In genomic region chrX:135384161-135384836, GRCh38 we compare ENCODE assay signal across 9 cellular contexts.
A peak's percentile ranks its signal among the peaks of the same experiment; 100 is the strongest.
DNase-seq lines count a peak whose midpoint lies in the region; ATAC-seq lines count a peak whose summit lies in the region.
"Had no signal": no experiment of that assay in that cellular context is flagged by ENCODE, and none has a peak within 500 bp of the region (broad histone marks: within the 10 kb centered on the region; RNA-seq: fewer than 3 reads in every experiment).

No MANE protein-coding gene starts in this region.

- ATAC-seq in HG02678 (IDR thresholded peaks at IDR 0.05; ENCODE audit: unreplicated experiment): peak; percentile 69
- no peak for ATAC-seq in GM21723 (IDR thresholded peaks at IDR 0.05; ENCODE audit: unreplicated experiment)
- ATAC-seq in HG02588 (IDR thresholded peaks at IDR 0.05; ENCODE audit: unreplicated experiment): no peak

- peaks cover 6% of the 10 kb centered on the region for H3K36me3 Mint-ChIP-seq in activated naive CD4-positive, alpha-beta T cell treated with anti-CD3 and anti-CD28 coated beads, Interleukin-2, amount 10 ng/mL, durations not matched to agents 7 days and 5 days

- DNase-seq in T-helper 2 cell (peak in 3 of 5 experiments; percentile 29 to 94 (median 61)), superior temporal gyrus (ENCODE audit: extremely low spot score) (no peak)
- DNase-seq in activated naive CD4-positive, alpha-beta T cell treated with anti-CD3 and anti-CD28 coated beads, Interleukin-2, amount 10 ng/mL, durations not matched to agents 7 days and 5 days: peak; percentile 62
- DNase-seq in stimulated activated CD4-positive, alpha-beta T cell treated with anti-CD3 and anti-CD28 coated beads, Interleukin-4, amount 100 ng/mL, for 4 hours: peak; percentile 3 to 27
- DNase-seq: MG63, SHP77 had no signal

- H3K27me3 Mint-ChIP-seq in activated naive CD4-positive, alpha-beta T cell treated with anti-CD3 and anti-CD28 coated beads, Interleukin-2, amount 10 ng/mL, durations not matched to agents 7 days and 5 days: no peaks in the 10 kb centered on the region

- CTCF ChIA-PET in activated naive CD4-positive, alpha-beta T cell treated with anti-CD3 and anti-CD28 coated beads, Interleukin-2, amount 10 ng/mL, durations not matched to agents 7 days and 5 days (lab: Charles Lee): no interaction called here

- H3K27ac Mint-ChIP-seq in activated naive CD4-positive, alpha-beta T cell treated with anti-CD3 and anti-CD28 coated beads, Interleukin-2, amount 10 ng/mL, durations not matched to agents 7 days and 5 days: peak overlapping the region; percentile 96

- no peaks in the 10 kb centered on the region for H3K9me3 Mint-ChIP-seq in activated naive CD4-positive, alpha-beta T cell treated with anti-CD3 and anti-CD28 coated beads, Interleukin-2, amount 10 ng/mL, durations not matched to agents 7 days and 5 days

- H3K4me1 Mint-ChIP-seq in activated naive CD4-positive, alpha-beta T cell treated with anti-CD3 and anti-CD28 coated beads, Interleukin-2, amount 10 ng/mL, durations not matched to agents 7 days and 5 days: peaks cover 43% of the 10 kb centered on the region

- H3K4me3 Mint-ChIP-seq in activated naive CD4-positive, alpha-beta T cell treated with anti-CD3 and anti-CD28 coated beads, Interleukin-2, amount 10 ng/mL, durations not matched to agents 7 days and 5 days: peak overlapping the region; percentile 53
